1 cellular context compared by ENCODE assay signal in genomic region chr6:111997863-111998191, GRCh38.
TF ChIP-seq lines count a peak whose summit lies in the region.

No MANE protein-coding gene starts in this region.

TF ChIP-seq in SK-N-SH, 30 proteins besides CTCF, POLR2A, EP300 and RAD21:
- no peak for TF ChIP-seq ELF1 (IDR thresholded peaks at IDR 0.05)
- no peak for TF ChIP-seq TAF1 (IDR thresholded peaks at IDR 0.05; ENCODE audit: borderline replicate concordance, low read depth, low read length)
- TF ChIP-seq, protein P1, sequence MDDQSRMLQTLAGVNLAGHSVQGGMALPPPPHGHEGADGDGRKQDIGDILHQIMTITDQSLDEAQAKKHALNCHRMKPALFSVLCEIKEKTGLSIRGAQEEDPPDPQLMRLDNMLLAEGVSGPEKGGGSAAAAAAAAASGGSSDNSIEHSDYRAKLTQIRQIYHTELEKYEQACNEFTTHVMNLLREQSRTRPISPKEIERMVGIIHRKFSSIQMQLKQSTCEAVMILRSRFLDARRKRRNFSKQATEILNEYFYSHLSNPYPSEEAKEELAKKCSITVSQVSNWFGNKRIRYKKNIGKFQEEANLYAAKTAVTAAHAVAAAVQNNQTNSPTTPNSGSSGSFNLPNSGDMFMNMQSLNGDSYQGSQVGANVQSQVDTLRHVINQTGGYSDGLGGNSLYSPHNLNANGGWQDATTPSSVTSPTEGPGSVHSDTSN (IDR thresholded peaks at IDR 0.05), result no peak
TF ChIP-seq in SK-N-SH: peak in this region for 0.
